ENCODE assay signal across 17 cellular contexts in the genomic region with DNA sequence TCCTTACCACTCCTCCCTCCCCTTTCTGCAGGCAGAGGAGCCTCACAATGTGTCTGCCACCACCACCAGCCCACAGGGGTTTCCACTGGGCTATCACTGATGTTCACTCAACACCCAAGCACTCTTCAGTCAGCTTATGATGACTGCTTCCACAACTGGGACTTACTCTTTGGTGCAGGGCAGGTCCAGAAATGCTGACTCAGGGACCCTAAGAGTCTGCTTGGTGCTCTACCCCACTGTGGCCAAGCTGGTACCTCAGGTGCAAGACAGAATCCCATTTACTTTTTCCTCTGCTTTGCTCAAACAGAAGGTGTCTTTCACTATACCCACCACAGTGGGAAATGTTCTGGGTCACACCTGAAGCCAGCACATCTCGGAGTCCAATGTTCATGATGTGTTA. TPM values are rescaled to one million over a fixed set of nuclear protein-coding genes. Genes with fewer than 3 reads are reported as not detected.
A peak's percentile ranks its signal among the peaks of the same experiment; 100 is the strongest.
DNase-seq lines count a peak whose midpoint lies in the region; ATAC-seq, FAIRE-seq and TF ChIP-seq lines count a peak whose summit lies in the region.
"Had no signal": no experiment of that assay in that cellular context is flagged by ENCODE, and none has a peak within 500 bp of the region (broad histone marks: within the 10 kb centered on the region; RNA-seq: fewer than 3 reads in every experiment).

No MANE protein-coding gene starts in this region.

- no peaks in the 10 kb centered on the region for H3K27me3 ChIP-seq in HUES48 (ENCODE audit: control insufficient read depth, insufficient read depth, low read length)
- H3K27me3 ChIP-seq in iPS-18a (ENCODE audit: control insufficient read depth, insufficient read depth, low read length), result no peaks in the 10 kb centered on the region
- no peaks in the 10 kb centered on the region for H3K27me3 ChIP-seq in rectal smooth muscle tissue (ENCODE audit: control insufficient read depth, insufficient read depth, low read length)
- H3K27me3 ChIP-seq in ovary, result no peaks in the 10 kb centered on the region

- TF ChIP-seq EP300 in A549 (IDR thresholded peaks at IDR 0.05), result no peak
- no peak for TF ChIP-seq EP300 in ovary (IDR thresholded peaks at IDR 0.05)

- H3K4me3 ChIP-seq in A549 (no peak overlapping the region), HUES48 (ENCODE audit: low read depth, low read length) (peak overlapping the region; percentile 35; the same call in 1 of the 2 replicates), iPS-18a (ENCODE audit: low read length) (peak overlapping the region; percentile 23), rectal smooth muscle tissue (ENCODE audit: low read length) (peak overlapping the region; percentile 1), ovary (no peak overlapping the region)

- 91% methylated on average over 1 of the region's 1 CpG for WGBS in A549 (ENCODE audit: missing lambda C conversion rate)
- 95 to 97% (median 96%) methylated on average over 1 of the region's 1 CpG for WGBS in ovary, 3 donors

- CTCF ChIA-PET in A549 (lab: Yijun Ruan, JAX), result interaction anchor here (1.3 kb wide), 1 partner anchor 16 kb away, joined by 3 read pairs; no protein-coding TSS in a partner anchor
- CTCF ChIA-PET in HEK293T (lab: Yijun Ruan, JAX), result no interaction called here

- no peak for ATAC-seq in A549

- DNase-seq in A549 (ENCODE audit: low read depth in 1 of 2, low spot score in 1 of 2) (no peak), GM19238 (ENCODE audit: insufficient read length, low spot score) (no peak), ovary (no peak), HEK293T (ENCODE audit: extremely low spot score) (no peak), OCI-M2 (lab: John Stamatoyannopoulos, UW; ENCODE audit: unreplicated experiment) (no peak)
- DNase-seq: DMS79, GOT3, NCI-H1436, NCI-H2029, NCI-H2171 treated with DMSO at 0.1 percent for 48 hours, NCI-H748 treated with DMSO at 0.1 percent for 48 hours had no signal

- no peak for TF ChIP-seq RAD21 in A549 (conservative IDR thresholded peaks at IDR 0.05 in 1 of 2, IDR thresholded peaks at IDR 0.05 in 1 of 2)

- H3K9me3 ChIP-seq in A549 (peaks cover 94% of the 10 kb centered on the region), HUES48 (ENCODE audit: control insufficient read depth, insufficient read depth, low read length) (peaks cover 97% of the 10 kb centered on the region), iPS-18a (ENCODE audit: control insufficient read depth, low read depth, low read length) (peaks cover 97% of the 10 kb centered on the region), ovary (peaks cover 3 to 29% of the 10 kb centered on the region in 2 donors)

- POLR2A ChIA-PET in A549 (lab: Yijun Ruan, JAX) (no interaction called here), HEK293T (lab: Yijun Ruan, JAX) (no interaction called here)

- TF ChIP-seq CTCF in A549 (IDR thresholded peaks at IDR 0.05) (no peak), ovary (IDR thresholded peaks at IDR 0.05) (no peak)

- H3K4me2 ChIP-seq in A549, result no peak overlapping the region
- H3K4me2 ChIP-seq: KMS-11 had no signal

- no peak overlapping the region for H3K27ac ChIP-seq in A549
- H3K27ac ChIP-seq in HUES48 (ENCODE audit: low read depth, low read length), result no peak overlapping the region
- H3K27ac ChIP-seq in iPS-18a (ENCODE audit: low read length), result no peak overlapping the region
- no peak overlapping the region for H3K27ac ChIP-seq in rectal smooth muscle tissue (ENCODE audit: low read depth, low read length)
- no peak overlapping the region for H3K27ac ChIP-seq in ovary
- H3K27ac ChIP-seq: KMS-11 had no signal

- no peak overlapping the region for H3K9ac ChIP-seq in HUES48 (ENCODE audit: low read depth, low read length)
- H3K9ac ChIP-seq in iPS-18a (ENCODE audit: low read length), result no peak overlapping the region
- H3K9ac ChIP-seq in rectal smooth muscle tissue (ENCODE audit: low read length), result no peak overlapping the region
- H3K9ac ChIP-seq: KMS-11 had no signal

- no peak for FAIRE-seq in A549 (lab: Jason Lieb, UNC)
- FAIRE-seq: D721Med, GM18507 had no signal

- H3K4me1 ChIP-seq in A549 (no peaks in the 10 kb centered on the region), HUES48 (ENCODE audit: control insufficient read depth, insufficient read depth, low read length) (no peaks in the 10 kb centered on the region), iPS-18a (ENCODE audit: control insufficient read depth, low read depth, low read length) (no peaks in the 10 kb centered on the region), rectal smooth muscle tissue (ENCODE audit: control insufficient read depth, insufficient read depth, low read length) (no peaks in the 10 kb centered on the region), ovary (ENCODE audit: insufficient read depth) (no peaks in the 10 kb centered on the region)

- intact Hi-C loops in ovary (cut with DNase I), result no loop called here

- TF ChIP-seq POLR2A in A549 (IDR thresholded peaks at IDR 0.05; ENCODE audit: low read length) (no peak), ovary (IDR thresholded peaks at IDR 0.05) (no peak)

- H3K36me3 ChIP-seq in HUES48 (ENCODE audit: control insufficient read depth, insufficient read depth, low read length), result peaks cover 40% of the 10 kb centered on the region
- H3K36me3 ChIP-seq in iPS-18a (ENCODE audit: control insufficient read depth, low read depth, low read length), result peaks cover 28% of the 10 kb centered on the region
- peaks cover 31% of the 10 kb centered on the region for H3K36me3 ChIP-seq in rectal smooth muscle tissue (ENCODE audit: control insufficient read depth, insufficient read depth, low read length)
- H3K36me3 ChIP-seq in ovary, result no peaks in the 10 kb centered on the region

TF ChIP-seq in A549, 52 proteins besides CTCF, POLR2A, EP300 and RAD21:
- TF ChIP-seq SMC3 (IDR thresholded peaks at IDR 0.05) (no peak), SREBF2 (IDR thresholded peaks at IDR 0.05) (no peak), RCOR1 (IDR thresholded peaks at IDR 0.05; ENCODE audit: low read depth, low read length) (no peak), MAFK (IDR thresholded peaks at IDR 0.05; ENCODE audit: partially characterized antibody) (peak; percentile 78)

TF ChIP-seq in HEK293T, 16 proteins besides CTCF, POLR2A, EP300 and RAD21:
- TF ChIP-seq BHLHE40 (IDR thresholded peaks at IDR 0.05; ENCODE audit: borderline replicate concordance) (no peak), LEF1 (IDR thresholded peaks at IDR 0.05; ENCODE audit: borderline replicate concordance) (no peak), TARDBP (IDR thresholded peaks at IDR 0.05) (no peak), SP1 (IDR thresholded peaks at IDR 0.05) (no peak), L3MBTL2 (conservative IDR thresholded peaks at IDR 0.05) (no peak), ARNT (IDR thresholded peaks at IDR 0.05) (no peak), FOXK2 (IDR thresholded peaks at IDR 0.05) (no peak), ELF4 (IDR thresholded peaks at IDR 0.05) (no peak), CTBP1 (IDR thresholded peaks at IDR 0.05; ENCODE audit: borderline replicate concordance) (no peak), ZNF384 (IDR thresholded peaks at IDR 0.05) (no peak), HDGF (IDR thresholded peaks at IDR 0.05; ENCODE audit: borderline replicate concordance) (no peak), SUZ12 (IDR thresholded peaks at IDR 0.05) (no peak), FOXM1 (IDR thresholded peaks at IDR 0.05; ENCODE audit: borderline replicate concordance) (no peak), NFRKB (IDR thresholded peaks at IDR 0.05) (no peak), FOXA1 (IDR thresholded peaks at IDR 0.05) (no peak)
- TF ChIP-seq, protein P1, sequence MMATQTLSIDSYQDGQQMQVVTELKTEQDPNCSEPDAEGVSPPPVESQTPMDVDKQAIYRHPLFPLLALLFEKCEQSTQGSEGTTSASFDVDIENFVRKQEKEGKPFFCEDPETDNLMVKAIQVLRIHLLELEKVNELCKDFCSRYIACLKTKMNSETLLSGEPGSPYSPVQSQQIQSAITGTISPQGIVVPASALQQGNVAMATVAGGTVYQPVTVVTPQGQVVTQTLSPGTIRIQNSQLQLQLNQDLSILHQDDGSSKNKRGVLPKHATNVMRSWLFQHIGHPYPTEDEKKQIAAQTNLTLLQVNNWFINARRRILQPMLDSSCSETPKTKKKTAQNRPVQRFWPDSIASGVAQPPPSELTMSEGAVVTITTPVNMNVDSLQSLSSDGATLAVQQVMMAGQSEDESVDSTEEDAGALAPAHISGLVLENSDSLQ (IDR thresholded peaks at IDR 0.05), result no peak

RNA-seq across cellular contexts. Expression of gene ZNF267, which starts 40.1 kb away (rescaled TPM):
- polyA plus RNA-seq in A549 (2011; rRNA removed) (8.3 and 10.2 TPM in 2 replicates), A549 (2017; fragmentation: RNase III; extraction: RNeasy Plus Mini Kit Qiagen cat#74134 plus additional on column Dnase treatment) (8.3 to 10.0 TPM (median 8.9 TPM) in 3 replicates), ovary (1 to 10 TPM; 6.0 to 6.4 TPM)
- 2.2 and 2.7 TPM in 2 replicates for polyA plus RNA-seq in A549 (2012; cell fraction: cytosol; rRNA removed)
- 1.6 and 2.7 TPM in 2 replicates for polyA plus RNA-seq in A549 (2012; cell fraction: nucleus; rRNA removed)
- polyA minus RNA-seq in A549 (2011; rRNA and poly(A)+ RNA removed), result 9.6 and 12.3 TPM in 2 replicates
- total RNA-seq in ovary, result 10 to 100 TPM; 10.0 to 16.3 (median 13.6) TPM

Comparison
In these comparisons a context has a peak if more than half of its experiments do, and no peak if none do; other contexts are left out.
1. H3K4me3 ChIP-seq: peak in HUES48 (single experiment), iPS-18a (single experiment) and rectal smooth muscle tissue (single experiment); none in A549 (single experiment) and ovary (single experiment).